In the genomic region with DNA sequence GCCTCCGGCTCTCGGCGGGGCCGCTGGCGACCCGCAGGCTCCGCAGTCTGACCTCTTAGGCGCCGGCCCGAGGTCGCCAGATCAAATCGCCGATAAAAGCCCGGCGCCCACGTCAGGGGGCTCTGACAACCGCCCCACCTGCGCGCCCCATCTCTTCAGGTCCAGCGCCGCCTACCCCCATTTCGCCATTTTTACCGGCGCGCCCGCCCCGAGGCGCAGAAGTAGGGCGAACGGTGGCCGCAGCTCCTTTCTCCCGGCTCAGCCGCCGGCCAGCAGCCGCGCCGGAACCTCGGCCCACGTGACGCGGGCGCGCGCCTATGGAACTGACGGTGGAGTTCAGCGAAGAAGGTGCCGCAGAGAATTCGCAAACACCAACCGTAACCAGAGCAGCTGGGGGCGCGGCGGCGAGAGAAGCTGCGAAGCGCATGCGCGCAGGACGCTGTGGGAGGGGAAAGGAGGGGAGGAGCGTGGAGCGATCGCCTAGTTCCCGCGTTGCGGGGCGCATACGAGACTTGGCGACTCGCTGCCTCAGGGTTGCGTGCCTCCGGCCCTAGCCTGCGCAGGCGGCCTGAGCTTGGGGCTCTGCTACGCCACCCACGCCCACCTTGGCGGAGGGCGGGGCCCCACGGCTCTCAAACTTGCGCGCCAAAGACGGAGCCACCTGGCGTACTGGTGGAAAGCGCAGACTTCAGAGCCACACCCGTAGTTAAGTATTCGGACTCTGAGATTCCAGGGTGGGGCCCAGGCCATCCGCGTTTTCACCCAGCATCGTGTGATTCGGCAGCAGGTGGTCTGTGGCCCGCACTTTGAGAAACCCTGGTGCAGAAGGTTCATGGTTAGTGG, we compare ENCODE assay signal across 8 cellular contexts. TPM values are rescaled to one million over a fixed set of nuclear protein-coding genes. Genes with fewer than 3 reads are reported as not detected.
DNase-seq lines count a peak whose midpoint lies in the region; ATAC-seq and TF ChIP-seq lines count a peak whose summit lies in the region.

A gene with protein sequence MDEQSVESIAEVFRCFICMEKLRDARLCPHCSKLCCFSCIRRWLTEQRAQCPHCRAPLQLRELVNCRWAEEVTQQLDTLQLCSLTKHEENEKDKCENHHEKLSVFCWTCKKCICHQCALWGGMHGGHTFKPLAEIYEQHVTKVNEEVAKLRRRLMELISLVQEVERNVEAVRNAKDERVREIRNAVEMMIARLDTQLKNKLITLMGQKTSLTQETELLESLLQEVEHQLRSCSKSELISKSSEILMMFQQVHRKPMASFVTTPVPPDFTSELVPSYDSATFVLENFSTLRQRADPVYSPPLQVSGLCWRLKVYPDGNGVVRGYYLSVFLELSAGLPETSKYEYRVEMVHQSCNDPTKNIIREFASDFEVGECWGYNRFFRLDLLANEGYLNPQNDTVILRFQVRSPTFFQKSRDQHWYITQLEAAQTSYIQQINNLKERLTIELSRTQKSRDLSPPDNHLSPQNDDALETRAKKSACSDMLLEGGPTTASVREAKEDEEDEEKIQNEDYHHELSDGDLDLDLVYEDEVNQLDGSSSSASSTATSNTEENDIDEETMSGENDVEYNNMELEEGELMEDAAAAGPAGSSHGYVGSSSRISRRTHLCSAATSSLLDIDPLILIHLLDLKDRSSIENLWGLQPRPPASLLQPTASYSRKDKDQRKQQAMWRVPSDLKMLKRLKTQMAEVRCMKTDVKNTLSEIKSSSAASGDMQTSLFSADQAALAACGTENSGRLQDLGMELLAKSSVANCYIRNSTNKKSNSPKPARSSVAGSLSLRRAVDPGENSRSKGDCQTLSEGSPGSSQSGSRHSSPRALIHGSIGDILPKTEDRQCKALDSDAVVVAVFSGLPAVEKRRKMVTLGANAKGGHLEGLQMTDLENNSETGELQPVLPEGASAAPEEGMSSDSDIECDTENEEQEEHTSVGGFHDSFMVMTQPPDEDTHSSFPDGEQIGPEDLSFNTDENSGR (minus strand): TSS at position 418 of the 843 bp plus-strand sequence. CDS start 419 bp downstream, outside the sequence.

- peaks cover 1 to 6% of the 10 kb centered on the region in 2 donors for H3K4me1 ChIP-seq in lung (ENCODE audit: control insufficient read depth in 2 of 2, insufficient read depth in 2 of 2, low read length in 2 of 2)

- ATAC-seq in GM19467 (IDR thresholded peaks at IDR 0.05; ENCODE audit: unreplicated experiment) (peak; percentile 95), lung (ENCODE audit: insufficient read depth, low FRiP score) (peak; percentile 96)

- 0 to 1% methylated on average over 68 to 89 of the region's 89 CpGs for WGBS in lung, 2 donors

- peak within 1 kb of the TSS; percentile 94 for H3K27ac ChIP-seq in lung (ENCODE audit: low read depth in 1 of 2, low read length in 1 of 2)

- DNase-seq in CMK (ENCODE audit: low read depth) (peak; percentile 97), HS-27A (ENCODE audit: low read depth) (peak; percentile 92), NK-92 (lab: John Stamatoyannopoulos, UW; ENCODE audit: unreplicated experiment) (peak; percentile 89), lung (ENCODE audit: low spot score) (peak; percentile 98)
- DNase-seq in activated CD8-positive, alpha-beta memory T cell treated with anti-CD3 and anti-CD28 coated beads for 1 hour (ENCODE audit: extremely low read depth in 1 of 2, low read depth in 1 of 2): peak; percentile 90 to 98
- DNase-seq in effector CD4-positive, alpha-beta T cell: peak; percentile 96
- peak; percentile 96 to 99 (median 96) for DNase-seq in stimulated activated CD4-positive, alpha-beta T cell treated with anti-CD3 and anti-CD28 coated beads, TNF-alpha, amount 100 ng/mL, for 4 hours (ENCODE audit: low read depth in 3 of 3)

- H3K9me3 ChIP-seq in lung (ENCODE audit: control insufficient read depth in 2 of 2, insufficient read depth in 1 of 2, low read length in 1 of 2): no peaks in the 10 kb centered on the region

- no peak for TF ChIP-seq CTCF in lung (IDR thresholded peaks at IDR 0.05; ENCODE audit: control extremely low read depth, extremely low read depth)

- peak within 1 kb of the TSS; percentile 82 for H3K4me3 ChIP-seq in lung

- no peaks in the 10 kb centered on the region for H3K27me3 ChIP-seq in lung (ENCODE audit: control insufficient read depth, insufficient read depth)

- peaks cover under 1 to 6% of the 10 kb centered on the region in 2 donors for H3K36me3 ChIP-seq in lung (ENCODE audit: control insufficient read depth in 2 of 2, insufficient read depth in 2 of 2, low read length in 2 of 2)

RNA-seq across cellular contexts. Expression of the gene that starts here (rescaled TPM):
- total RNA-seq in lung: 10 to 100 TPM; 24.2 to 39.0 TPM
- polyA plus RNA-seq in lung: 1 to 10 TPM; 9.1 to 9.4 TPM

Comparison
In these comparisons a context has a peak if more than half of its experiments do, and no peak if none do; other contexts are left out.
1. Peak in every context shown above with its lines: DNase-seq, ATAC-seq, H3K4me3 ChIP-seq and H3K27ac ChIP-seq.